13 cellular contexts compared by ENCODE assay signal in genomic region chr16:51450913-51451312, GRCh38.
"Had no signal": no experiment of that assay in that cellular context is flagged by ENCODE, and none has a peak within 500 bp of the region (broad histone marks: within the 10 kb centered on the region; RNA-seq: fewer than 3 reads in every experiment).

No MANE protein-coding gene starts in this region.

- DNase-seq: activated CD4-positive, alpha-beta T cell treated with anti-CD3 and anti-CD28 coated beads for 48 hours; activated CD4-positive, CD25-positive, alpha-beta regulatory T cell; activated CD8-positive, alpha-beta T cell treated with anti-CD3 and anti-CD28 coated beads for 36 hours; activated naive CD4-positive, alpha-beta T cell treated with anti-CD3 and anti-CD28 coated beads for 36 hours; activated T-cell treated with anti-CD3 and anti-CD28 coated beads, Interleukin-2, amount 50 U/mL, for 4 hours; body of pancreas; caudate nucleus; dorsolateral prefrontal cortex; foreskin keratinocyte; occipital lobe; stimulated activated CD4-positive, alpha-beta T cell treated with anti-CD3 and anti-CD28 coated beads, Interleukin-15, amount 100 ng/mL, for 24 hours; stimulated activated CD4-positive, alpha-beta T cell treated with anti-CD3 and anti-CD28 coated beads, Interleukin-2, amount 100 ng/mL, for 48 hours; T1000 had no signal
